3 cellular contexts compared by ENCODE assay signal in genomic region chr2:127586746-127587295, GRCh38.
TF ChIP-seq lines count a peak whose summit lies in the region.

No MANE protein-coding gene starts in this region.

TF ChIP-seq in HEK293, 187 proteins besides CTCF, POLR2A, EP300 and RAD21:
- no peak for TF ChIP-seq ZNF561 (tag by site-specific recombination; IDR thresholded peaks at IDR 0.05; ENCODE audit: borderline replicate concordance)
- no peak for TF ChIP-seq ZNF704 (tag by site-specific recombination; IDR thresholded peaks at IDR 0.05)
- peak; percentile 38 for TF ChIP-seq ZIC2 (tag by site-specific recombination; IDR thresholded peaks at IDR 0.05)
- no peak for TF ChIP-seq ZNF354C (tag by site-specific recombination; IDR thresholded peaks at IDR 0.05; ENCODE audit: borderline replicate concordance, low read depth)
- no peak for TF ChIP-seq YY2 (tag by site-specific recombination; IDR thresholded peaks at IDR 0.05)
- TF ChIP-seq ZFHX2 (tag by site-specific recombination; conservative IDR thresholded peaks at IDR 0.05): no peak
- TF ChIP-seq ZBTB48 (tag by site-specific recombination; IDR thresholded peaks at IDR 0.05): no peak
- no peak for TF ChIP-seq ZNF677 (tag by site-specific recombination; IDR thresholded peaks at IDR 0.05)
- no peak for TF ChIP-seq ZNF146 (tag by site-specific recombination; IDR thresholded peaks at IDR 0.05)

TF ChIP-seq in H1, 55 proteins besides CTCF, POLR2A, EP300 and RAD21:
- TF ChIP-seq BACH1 (IDR thresholded peaks at IDR 0.05; ENCODE audit: low read length) (no peak), NANOG (IDR thresholded peaks at IDR 0.05; ENCODE audit: insufficient read depth, low read depth, low read length, poor library complexity, severe bottlenecking) (no peak), GTF2F1 (IDR thresholded peaks at IDR 0.05; ENCODE audit: borderline replicate concordance, low read depth, low read length) (no peak), RNF2 (IDR thresholded peaks at IDR 0.05; ENCODE audit: borderline replicate concordance, low read depth, low read length, missing control alignments, poor library complexity, severe bottlenecking) (no peak), TEAD4 (IDR thresholded peaks at IDR 0.05; ENCODE audit: low read depth, low read length) (no peak), CBX5 (IDR thresholded peaks at IDR 0.05; ENCODE audit: low read depth, low read length) (no peak), HDAC6 (IDR thresholded peaks at IDR 0.05; ENCODE audit: low read depth, low read length) (no peak), ASH2L (IDR thresholded peaks at IDR 0.05; ENCODE audit: low read length) (no peak), NRF1 (IDR thresholded peaks at IDR 0.05; ENCODE audit: low read depth, low read length) (no peak), USF2 (IDR thresholded peaks at IDR 0.05; ENCODE audit: low read length) (no peak), POU5F1 (IDR thresholded peaks at IDR 0.05; ENCODE audit: low read depth, low read length) (no peak)

TF ChIP-seq in SK-N-SH treated with all-trans-retinoic acid at 6 μM for 48 hours, 23 proteins besides CTCF, POLR2A, EP300 and RAD21:
- no peak for TF ChIP-seq ZFP30 (CRISPR knock-in tag; IDR thresholded peaks at IDR 0.05)
- TF ChIP-seq TSHZ2 (CRISPR knock-in tag; IDR thresholded peaks at IDR 0.05): no peak
- TF ChIP-seq ZC3H10 (CRISPR knock-in tag; IDR thresholded peaks at IDR 0.05): no peak
- no peak for TF ChIP-seq ZNF70 (CRISPR knock-in tag; IDR thresholded peaks at IDR 0.05)
- TF ChIP-seq PATZ1 (CRISPR knock-in tag; IDR thresholded peaks at IDR 0.05; ENCODE audit: borderline replicate concordance): no peak
- TF ChIP-seq CREB5 (CRISPR knock-in tag; IDR thresholded peaks at IDR 0.05; ENCODE audit: low read depth): no peak
- no peak for TF ChIP-seq ZNF8 (CRISPR knock-in tag; IDR thresholded peaks at IDR 0.05)
- TF ChIP-seq ARNTL (CRISPR knock-in tag; IDR thresholded peaks at IDR 0.05; ENCODE audit: borderline replicate concordance, low read depth): no peak
- TF ChIP-seq GLIS3 (CRISPR knock-in tag; IDR thresholded peaks at IDR 0.05): no peak
- no peak for TF ChIP-seq ISL1 (CRISPR knock-in tag; IDR thresholded peaks at IDR 0.05)
- TF ChIP-seq TCF4 (CRISPR knock-in tag; IDR thresholded peaks at IDR 0.05; ENCODE audit: borderline replicate concordance): no peak
